9 cellular contexts compared by ENCODE assay signal in genomic region chr4:147924604-147925412, GRCh38.
DNase-seq lines count a peak whose midpoint lies in the region; ATAC-seq and TF ChIP-seq lines count a peak whose summit lies in the region.
"Had no signal": no experiment of that assay in that cellular context is flagged by ENCODE, and none has a peak within 500 bp of the region (broad histone marks: within the 10 kb centered on the region; RNA-seq: fewer than 3 reads in every experiment).

No MANE protein-coding gene starts in this region.

- DNase-seq in GM12864 (ENCODE audit: low read depth) (no peak), MG63 (peak; percentile 2), dermis microvascular lymphatic vessel endothelial cell (ENCODE audit: low read depth in 2 of 2) (peak; percentile 35 to 64), neuronal stem cell (ENCODE audit: low spot score) (peak; percentile 36), OCI-M2 (lab: John Stamatoyannopoulos, UW; ENCODE audit: unreplicated experiment) (no peak), NOMO-1 (lab: John Stamatoyannopoulos, UW; ENCODE audit: unreplicated experiment in 2 of 2) (no peak), posterior vena cava (ENCODE audit: low spot score) (no peak)
- DNase-seq: naive B cell had no signal

- H3K4ac ChIP-seq in neuronal stem cell (ENCODE audit: low read length), result no peak overlapping the region

- H3K27me3 ChIP-seq in MG63 (no peaks in the 10 kb centered on the region), neuronal stem cell (ENCODE audit: control insufficient read depth in 3 of 3, insufficient read depth in 3 of 3, low read depth in 1 of 3, low read length in 3 of 3) (no peaks in the 10 kb centered on the region)

- no peak overlapping the region for H2AFZ ChIP-seq in neuronal stem cell (ENCODE audit: low read length)

- no peak overlapping the region for H4K8ac ChIP-seq in neuronal stem cell (ENCODE audit: low read depth, low read length)

- no peak overlapping the region for H3K4me2 ChIP-seq in neuronal stem cell (ENCODE audit: insufficient read depth, low read length, poor library complexity, severe bottlenecking)

- peaks cover 1% of the 10 kb centered on the region for H3K79me1 ChIP-seq in neuronal stem cell (ENCODE audit: low read depth, low read length)

- H3K18ac ChIP-seq in neuronal stem cell (ENCODE audit: low read length), result no peak overlapping the region

- no peak overlapping the region for H3K14ac ChIP-seq in neuronal stem cell (ENCODE audit: low read length)

- H2BK5ac ChIP-seq in neuronal stem cell (ENCODE audit: low read length), result no peak overlapping the region

- no peak overlapping the region for H3K9ac ChIP-seq in neuronal stem cell (ENCODE audit: low read depth, low read length, poor library complexity)

- H3K9me3 ChIP-seq in MG63 (no peaks in the 10 kb centered on the region), neuronal stem cell (replicated peaks in 1 of 2; ENCODE audit: control insufficient read depth in 2 of 2, insufficient read depth in 1 of 2, low read depth in 1 of 2, low read length in 2 of 2) (no peaks in the 10 kb centered on the region)

- H3K36me3 ChIP-seq in MG63, result no peaks in the 10 kb centered on the region
- no peaks in the 10 kb centered on the region for H3K36me3 ChIP-seq in neuronal stem cell (replicated peaks in 1 of 2; ENCODE audit: control insufficient read depth in 2 of 2, insufficient read depth in 2 of 2, low read length in 2 of 2)

- no peak overlapping the region for H2BK12ac ChIP-seq in neuronal stem cell (ENCODE audit: low read length)

- ATAC-seq in HG03521 (IDR thresholded peaks at IDR 0.05; ENCODE audit: unreplicated experiment), result no peak

- TF ChIP-seq CTCF in GM12864 (IDR thresholded peaks at IDR 0.05; ENCODE audit: low read depth, low read length, missing control alignments), result peak; percentile 46

- H4K91ac ChIP-seq in neuronal stem cell (ENCODE audit: low read depth, low read length, poor library complexity), result no peak overlapping the region

- intact Hi-C loops in posterior vena cava (cut with DNase I), result no loop called here

- no peak overlapping the region for H2BK120ac ChIP-seq in neuronal stem cell (ENCODE audit: low read depth, low read length)

- no peak overlapping the region for H3K27ac ChIP-seq in neuronal stem cell (replicated peaks; ENCODE audit: low read length)

- H3K4me3 ChIP-seq in GM12864 (ENCODE audit: low read depth, low read length), result no peak overlapping the region
- H3K4me3 ChIP-seq in MG63, result no peak overlapping the region
- no peak overlapping the region for H3K4me3 ChIP-seq in neuronal stem cell (ENCODE audit: low read length in 2 of 2)

- H2AK5ac ChIP-seq in neuronal stem cell (ENCODE audit: low read depth, low read length), result no peak overlapping the region

- H3K23ac ChIP-seq in neuronal stem cell (ENCODE audit: low read depth, low read length, poor library complexity), result no peak overlapping the region

- peaks cover 0 to 3% of the 10 kb centered on the region in 2 donors for H3K4me1 ChIP-seq in neuronal stem cell (ENCODE audit: control insufficient read depth in 2 of 2, insufficient read depth in 1 of 2, low read depth in 1 of 2, low read length in 2 of 2)

- H2BK15ac ChIP-seq in neuronal stem cell (ENCODE audit: low read length), result no peak overlapping the region

- no CpG with 5 or more reads among the region's 3 CpGs for WGBS in neuronal stem cell (ENCODE audit: extremely low coverage in 2 of 2, insufficient read length in 2 of 2, insufficient replicate concordance in 1 of 2), 2 donors

Comparison
In these comparisons a context has a peak if more than half of its experiments do, and no peak if none do; other contexts are left out.
1. DNase-seq: peak in MG63 (single experiment), dermis microvascular lymphatic vessel endothelial cell (2 of 2) and neuronal stem cell (single experiment); none in GM12864 (single experiment), OCI-M2 (single experiment), NOMO-1 (0 of 2) and posterior vena cava (single experiment).